8 cellular contexts compared by ENCODE assay signal in the genomic region with DNA sequence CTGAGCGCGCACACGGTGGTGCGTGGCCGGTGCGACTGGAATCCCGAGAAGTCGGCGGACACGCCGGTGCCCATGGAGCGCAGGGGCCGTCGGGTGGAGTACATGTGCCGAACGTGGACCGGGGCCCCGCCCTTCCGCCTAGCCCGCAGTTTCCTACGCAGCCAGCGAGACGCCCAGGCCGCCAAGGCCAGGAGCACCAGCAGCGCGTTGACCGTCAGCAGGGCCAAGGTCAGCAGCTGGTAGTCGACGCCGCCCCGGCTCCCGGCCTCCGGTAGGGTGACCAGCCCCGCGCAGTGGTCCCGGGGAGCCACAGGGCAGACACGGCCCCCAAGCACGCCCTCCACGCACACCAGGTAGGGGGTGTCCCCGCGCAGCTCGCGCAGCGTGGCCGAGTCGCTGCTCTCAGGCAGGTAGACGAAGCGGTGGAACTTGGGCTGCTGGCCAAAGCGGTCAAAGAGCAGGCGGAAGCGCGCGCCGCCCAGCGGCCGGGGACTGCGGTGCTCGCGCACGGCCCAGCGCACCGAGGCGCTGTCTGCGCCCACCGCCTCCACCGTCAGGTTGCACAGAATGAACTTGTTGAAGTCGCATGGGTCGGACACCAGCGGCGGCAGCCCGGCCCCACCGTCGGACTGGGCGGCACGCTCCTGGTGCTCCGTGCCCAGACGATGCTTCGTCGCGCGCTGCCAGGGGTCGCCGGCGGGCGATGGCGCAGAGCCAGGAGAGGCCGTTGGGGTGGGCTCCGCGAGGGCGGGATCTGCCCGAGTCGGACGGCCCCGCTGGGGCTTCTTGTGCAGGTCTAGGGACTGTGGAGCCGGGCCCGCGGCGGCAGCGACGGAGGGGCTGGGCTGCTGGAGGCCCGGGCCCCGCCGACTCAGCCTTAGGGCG. TPM values are rescaled to one million over a fixed set of nuclear protein-coding genes. Genes with fewer than 3 reads are reported as not detected.
DNase-seq lines count a peak whose midpoint lies in the region; ATAC-seq and TF ChIP-seq lines count a peak whose summit lies in the region.

No MANE protein-coding gene starts in this region.

- H3K27me3 ChIP-seq in Panc1 (ENCODE audit: control insufficient read depth, insufficient read depth, low read length) = peaks cover 25% of the 10 kb centered on the region

- in situ Hi-C loops in Panc1 (cut with HindIII; ENCODE audit: low pct_unique_long_range_greater_than_20kb, low sequenced_read_pairs) = no loop called here

- H3K4me1 ChIP-seq in Panc1 (ENCODE audit: control insufficient read depth, insufficient read depth, low read length) = no peaks in the 10 kb centered on the region; the same call in 1 of the 2 replicates

- POLR2A ChIA-PET in Panc1 (lab: Charles Lee) = no interaction called here

- peak; percentile 32 for TF ChIP-seq CTCF in AG09309 (IDR thresholded peaks at IDR 0.05; ENCODE audit: control insufficient read depth, insufficient read depth, low read depth, low read length, missing control alignments)
- peak; percentile 31 for TF ChIP-seq CTCF in GM20000 (IDR thresholded peaks at IDR 0.05; ENCODE audit: extremely low read depth, missing control alignments)
- peak; percentile 83 for TF ChIP-seq CTCF in Panc1 (IDR thresholded peaks at IDR 0.05)

- peaks cover 75 to 92% of the 10 kb centered on the region in 2 donors for H3K27me3 Mint-ChIP-seq in effector memory CD8-positive, alpha-beta T cell

- peak overlapping the region; percentile 22 for H3K4me3 ChIP-seq in AG09309 (ENCODE audit: control insufficient read depth, low read depth, low read length)
- peak overlapping the region; percentile 19 to 39 for H3K4me3 ChIP-seq in Panc1 (ENCODE audit: low read depth in 2 of 2, low read length in 2 of 2)

- H3K36me3 ChIP-seq in Panc1 (ENCODE audit: control insufficient read depth, insufficient read depth, low read length) = no peaks in the 10 kb centered on the region; the same call in 1 of the 2 replicates

- peak overlapping the region; percentile 15 to 51 for H3K4me3 Mint-ChIP-seq in effector memory CD8-positive, alpha-beta T cell

- no peak overlapping the region for H3K27ac Mint-ChIP-seq in effector memory CD8-positive, alpha-beta T cell

- no peaks in the 10 kb centered on the region for H3K9me3 ChIP-seq in Panc1 (ENCODE audit: control insufficient read depth, insufficient read depth, low read depth, low read length)

- CTCF ChIA-PET in Panc1 (lab: Charles Lee) = interaction anchor here (0.6 to 1.5 kb wide), 3 partner anchors 52 to 150 kb away, joined by 4 to 9 read pairs (median 4); no protein-coding TSS in a partner anchor

- intact Hi-C loops in Panc1 (cut with micrococcal nuclease; ENCODE audit: unreplicated experiment) = no loop called here

- no TSS peak for BruUV-seq in Panc1 (replicated peaks; lab: Mats Ljungman, UMichigan)

- DNase-seq in AG09309 (ENCODE audit: low read depth) (no peak), GM20000 (ENCODE audit: low spot score) (peak; percentile 68), Panc1 (ENCODE audit: low read depth, low spot score) (no peak), lung microvascular endothelial cell (ENCODE audit: low read depth in 2 of 2) (peak; percentile 54 to 85), substantia nigra (lab: John Stamatoyannopoulos, UW) (peak in 33 of 49 donors; percentile 7 to 70 (median 49)), GF-D8 (lab: John Stamatoyannopoulos, UW) (no peak), SIG-M5 (lab: John Stamatoyannopoulos, UW) (no peak)
- no peak for DNase-seq in effector memory CD8-positive, alpha-beta T cell

- peak; percentile 67 for ATAC-seq in Panc1
- peak; percentile 42 for ATAC-seq in effector memory CD8-positive, alpha-beta T cell (replicated peaks)

- H3K4me1 Mint-ChIP-seq in effector memory CD8-positive, alpha-beta T cell (ENCODE audit: low read depth in 2 of 2) = peaks cover 9% of the 10 kb centered on the region in 2 donors

- no peak overlapping the region for H3K27ac ChIP-seq in Panc1 (ENCODE audit: low read length)
- H3K27ac ChIP-seq in substantia nigra (ENCODE audit: low read depth, low read length, poor library complexity, severe bottlenecking) = no peak overlapping the region

- H3K36me3 Mint-ChIP-seq in effector memory CD8-positive, alpha-beta T cell (ENCODE audit: insufficient read depth) = no peaks in the 10 kb centered on the region

- no peaks in the 10 kb centered on the region for H3K9me3 Mint-ChIP-seq in effector memory CD8-positive, alpha-beta T cell

RNA-seq across cellular contexts. Expression of gene TRIL, which starts 2.2 kb away (rescaled TPM):
- total RNA-seq in Panc1 (2021; ENCODE audit: unreplicated experiment) = not detected
- polyA plus RNA-seq in Panc1 (2012; ENCODE audit: insufficient read length) = not detected
- 15.0 and 83.9 TPM in 2 replicates for total RNA-seq in lung microvascular endothelial cell

Comparison
In these comparisons a context has a peak if more than half of its experiments do, and no peak if none do; other contexts are left out.
1. DNase-seq: peak in GM20000 (single experiment), lung microvascular endothelial cell (2 of 2) and substantia nigra (33 of 49); none in AG09309 (single experiment), Panc1 (single experiment), effector memory CD8-positive, alpha-beta T cell (0 of 3), GF-D8 (single experiment) and SIG-M5 (single experiment).
2. CTCF ChIP-seq: peak in every context shown above with its lines; median percentile 83 in Panc1; 32 in AG09309; 31 in GM20000.
3. RNA of gene TRIL, which starts 2.2 kb away (total RNA-seq): 15.0 to 83.9 TPM in lung microvascular endothelial cell; not detected in Panc1 (single experiment); every median in the first group is over 10 times any median in the second.